17 cellular contexts compared by ENCODE assay signal in the genomic region with DNA sequence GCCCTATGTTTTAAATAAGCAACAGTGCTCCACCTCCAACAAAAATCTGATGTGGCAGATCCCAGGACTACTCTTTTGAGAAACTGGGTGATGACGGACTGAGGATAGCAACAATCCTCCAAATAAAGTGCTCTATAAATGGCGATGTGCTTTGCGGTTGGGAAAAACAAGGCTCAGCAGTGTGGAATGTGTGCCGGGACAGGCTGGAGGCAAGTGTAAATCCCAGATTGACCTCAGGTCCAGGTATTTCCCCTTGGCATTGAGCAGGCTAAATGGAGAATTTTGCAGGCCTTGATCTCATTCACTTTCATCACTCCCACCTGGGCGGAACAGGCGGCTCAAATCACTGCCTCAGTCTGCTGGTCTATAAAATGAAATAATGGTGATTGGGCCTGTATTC. TPM values are rescaled to one million over a fixed set of nuclear protein-coding genes. Genes with fewer than 3 reads are reported as not detected.
DNase-seq lines count a peak whose midpoint lies in the region; ATAC-seq and TF ChIP-seq lines count a peak whose summit lies in the region.
"Had no signal": no experiment of that assay in that cellular context is flagged by ENCODE, and none has a peak within 500 bp of the region (broad histone marks: within the 10 kb centered on the region; RNA-seq: fewer than 3 reads in every experiment).

No MANE protein-coding gene starts in this region.

- peak; percentile 55 for TF ChIP-seq EP300 in esophagus muscularis mucosa (IDR thresholded peaks at IDR 0.05)

- H3K4me1 ChIP-seq in esophagus muscularis mucosa (peaks cover 0 to 27% (median 21%) of the 10 kb centered on the region in 4 donors), right lobe of liver (peaks cover 0 to 19% (median 8%) of the 10 kb centered on the region in 4 donors), vagina (peaks cover 16% of the 10 kb centered on the region)
- H3K4me1 ChIP-seq: BE2C had no signal

- H3K4me1 Mint-ChIP-seq in activated T-cell treated with anti-CD3 and anti-CD28 coated beads, Interleukin-2, amount 50 U/mL, for 24 hours (ENCODE audit: low read depth), result peaks cover 8% of the 10 kb centered on the region

- no peak for TF ChIP-seq CTCF in esophagus muscularis mucosa (IDR thresholded peaks at IDR 0.05)
- no peak for TF ChIP-seq CTCF in right lobe of liver (IDR thresholded peaks at IDR 0.05)
- no peak for TF ChIP-seq CTCF in vagina (IDR thresholded peaks at IDR 0.05)

- no peak overlapping the region for H3K27ac Mint-ChIP-seq in activated T-cell treated with anti-CD3 and anti-CD28 coated beads, Interleukin-2, amount 50 U/mL, for 24 hours
- H3K27ac Mint-ChIP-seq: CD8-positive, alpha-beta T cell had no signal

- peak; percentile 6 to 70 (median 34) for ATAC-seq in right lobe of liver
- ATAC-seq: CD8-positive, alpha-beta T cell had no signal

- no peak for TF ChIP-seq POLR2A in esophagus muscularis mucosa (IDR thresholded peaks at IDR 0.05; ENCODE audit: low read depth)
- no peak for TF ChIP-seq POLR2A in right lobe of liver (IDR thresholded peaks at IDR 0.05)
- no peak for TF ChIP-seq POLR2A in vagina (IDR thresholded peaks at IDR 0.05)

- H3K27ac ChIP-seq in esophagus muscularis mucosa (replicated peaks in 1 of 4), result peak overlapping the region; percentile 75 to 86 (median 82)
- H3K27ac ChIP-seq in right lobe of liver, result peak overlapping the region in 1 of 3 donors; percentile 93
- H3K27ac ChIP-seq in vagina, result peak overlapping the region; percentile 71

- no peaks in the 10 kb centered on the region for H3K27me3 Mint-ChIP-seq in activated T-cell treated with anti-CD3 and anti-CD28 coated beads, Interleukin-2, amount 50 U/mL, for 24 hours

- no peak overlapping the region for H3K4me3 Mint-ChIP-seq in activated T-cell treated with anti-CD3 and anti-CD28 coated beads, Interleukin-2, amount 50 U/mL, for 24 hours
- H3K4me3 Mint-ChIP-seq: CD8-positive, alpha-beta T cell had no signal

- H3K36me3 ChIP-seq in esophagus muscularis mucosa, result peaks cover 0 to 4% (median 0%) of the 10 kb centered on the region in 4 donors
- H3K36me3 ChIP-seq in right lobe of liver, result no peaks in the 10 kb centered on the region
- no peaks in the 10 kb centered on the region for H3K36me3 ChIP-seq in vagina
- H3K36me3 ChIP-seq in MG63, result no peaks in the 10 kb centered on the region
- H3K36me3 ChIP-seq: BE2C had no signal

- DNase-seq in HT1080 (ENCODE audit: low read depth) (peak; percentile 50), esophagus muscularis mucosa (ENCODE audit: extremely low spot score) (no peak), right lobe of liver (peak in 1 of 3 donors; percentile 29), vagina (ENCODE audit: extremely low spot score in 2 of 2) (no peak), MG63 (no peak), CD1c-positive myeloid dendritic cell (ENCODE audit: extremely low spot score) (no peak)
- no peak for DNase-seq in activated T-cell treated with anti-CD3 and anti-CD28 coated beads, Interleukin-2, amount 50 U/mL, for 24 hours
- DNase-seq: ACHN; BE2C; CD8-positive, alpha-beta T cell; DND-41; NCI-H1417; NCI-H2029; NCI-H2171 treated with DMSO at 0.1 percent for 48 hours; NCI-H524; SIG-M5 had no signal

- intact Hi-C loops in esophagus muscularis mucosa (cut with DNase I), result no loop called here
- intact Hi-C loops in right lobe of liver (cut with DNase I), result no loop called here
- intact Hi-C loops in vagina (cut with DNase I), result no loop called here

- 87% methylated on average over 6 of the region's 6 CpGs for WGBS in esophagus muscularis mucosa
- 60% methylated on average over 3 of the region's 6 CpGs for WGBS in right lobe of liver (ENCODE audit: insufficient coverage, low coverage, low lambda C conversion rate, missing lambda C conversion rate)

- H3K27me3 ChIP-seq in esophagus muscularis mucosa (no peaks in the 10 kb centered on the region), right lobe of liver (no peaks in the 10 kb centered on the region), vagina (no peaks in the 10 kb centered on the region), MG63 (no peaks in the 10 kb centered on the region)
- H3K27me3 ChIP-seq: BE2C had no signal

- no peaks in the 10 kb centered on the region for H3K9me3 ChIP-seq in esophagus muscularis mucosa
- H3K9me3 ChIP-seq in right lobe of liver, result no peaks in the 10 kb centered on the region
- no peaks in the 10 kb centered on the region for H3K9me3 ChIP-seq in vagina
- no peaks in the 10 kb centered on the region for H3K9me3 ChIP-seq in MG63
- H3K9me3 ChIP-seq: BE2C had no signal

- no peak overlapping the region for H3K4me3 ChIP-seq in esophagus muscularis mucosa
- H3K4me3 ChIP-seq in right lobe of liver, result no peak overlapping the region
- H3K4me3 ChIP-seq in vagina, result no peak overlapping the region
- H3K4me3 ChIP-seq in MG63, result no peak overlapping the region

- H3K36me3 Mint-ChIP-seq in activated T-cell treated with anti-CD3 and anti-CD28 coated beads, Interleukin-2, amount 50 U/mL, for 24 hours (ENCODE audit: low read depth), result no peaks in the 10 kb centered on the region
- H3K36me3 Mint-ChIP-seq: CD8-positive, alpha-beta T cell had no signal

- H3K9me3 Mint-ChIP-seq in activated T-cell treated with anti-CD3 and anti-CD28 coated beads, Interleukin-2, amount 50 U/mL, for 24 hours, result no peaks in the 10 kb centered on the region
- H3K9me3 Mint-ChIP-seq: CD8-positive, alpha-beta T cell had no signal

RNA-seq across cellular contexts. Expression of gene LRRC42, which starts 35.1 kb away (rescaled TPM):
- 33.6 and 41.8 TPM in 2 replicates for total RNA-seq in HT1080 (2014; rRNA removed; shearing (Covaris generic))
- polyA plus RNA-seq in HT1080 (2015; cell fraction: cytosol; rRNA removed), result 42.2 and 45.5 TPM in 2 replicates
- polyA plus RNA-seq in HT1080 (2015; cell fraction: nucleus; rRNA removed), result 35.4 and 39.1 TPM in 2 replicates
- total RNA-seq in esophagus muscularis mucosa, result 10 to 100 TPM; 22.8 to 35.6 (median 28.9) TPM
- total RNA-seq in right lobe of liver, result 10 to 100 TPM in 4 of 6 experiments, 1 to 10 TPM in 2; 9.7 to 19.9 (median 14.8) TPM
- total RNA-seq in vagina, result 31.7 TPM
- total RNA-seq in MG63 (2014; rRNA removed; shearing (Covaris generic); ENCODE audit: low replicate concordance), result 78.4 and 79.6 TPM in 2 replicates

RNA-seq across cellular contexts. Expression of gene IFT25, which starts 35.7 kb away (rescaled TPM):
- 44.7 and 58.5 TPM in 2 replicates for total RNA-seq in HT1080 (2014; rRNA removed; shearing (Covaris generic))
- 35.7 and 40.6 TPM in 2 replicates for polyA plus RNA-seq in HT1080 (2015; cell fraction: cytosol; rRNA removed)
- 25.9 and 27.1 TPM in 2 replicates for polyA plus RNA-seq in HT1080 (2015; cell fraction: nucleus; rRNA removed)
- total RNA-seq in esophagus muscularis mucosa (10 to 100 TPM; 17.4 to 20.8 (median 17.6) TPM), right lobe of liver (10 to 100 TPM; 11.7 to 19.3 (median 12.9) TPM), vagina (19.4 TPM)
- 31.5 and 54.1 TPM in 2 replicates for total RNA-seq in MG63 (2014; rRNA removed; shearing (Covaris generic); ENCODE audit: low replicate concordance)

RNA-seq across cellular contexts. Expression of gene LDLRAD1, which starts 36.8 kb away (rescaled TPM):
- not detected in 2 replicates for total RNA-seq in HT1080 (2014; rRNA removed; shearing (Covaris generic))
- polyA plus RNA-seq in HT1080 (2015; cell fraction: cytosol; rRNA removed), result not detected in 2 replicates
- not detected in 2 replicates for polyA plus RNA-seq in HT1080 (2015; cell fraction: nucleus; rRNA removed)
- total RNA-seq in esophagus muscularis mucosa (not detected), right lobe of liver (under 1 TPM in 2 of 6 experiments, not detected in 4; 0.44 to 0.57 TPM), vagina (not detected)
- total RNA-seq in MG63 (2014; rRNA removed; shearing (Covaris generic); ENCODE audit: low replicate concordance), result not detected in 2 replicates
- total RNA-seq: CD8-positive, alpha-beta T cell; H4 had no signal
